Comparison of ENCODE assay signal across 13 cellular contexts in genomic region chr10:103648951-103649532, GRCh38.
DNase-seq lines count a peak whose midpoint lies in the region; ATAC-seq, FAIRE-seq and TF ChIP-seq lines count a peak whose summit lies in the region.
"Had no signal": no experiment of that assay in that cellular context is flagged by ENCODE, and none has a peak within 500 bp of the region (broad histone marks: within the 10 kb centered on the region; RNA-seq: fewer than 3 reads in every experiment).

No MANE protein-coding gene starts in this region.

- H3K9me3 ChIP-seq in ascending aorta (no peaks in the 10 kb centered on the region), ovary (no peaks in the 10 kb centered on the region), PC-9 (ENCODE audit: insufficient read depth, low read depth) (no peaks in the 10 kb centered on the region)

- BruUV-seq in PC-9 (replicated peaks; lab: Mats Ljungman, UMichigan), result no TSS peak

- peaks cover 0 to 8% of the 10 kb centered on the region in 2 donors for H3K36me3 ChIP-seq in ascending aorta
- H3K36me3 ChIP-seq in ovary, result no peaks in the 10 kb centered on the region
- H3K36me3 ChIP-seq in PC-9 (ENCODE audit: low read depth), result no peaks in the 10 kb centered on the region

- H3K27me3 Mint-ChIP-seq in osteocyte (ENCODE audit: unreplicated experiment), result no peaks in the 10 kb centered on the region

- no peak overlapping the region for H3K27ac Mint-ChIP-seq in osteocyte (ENCODE audit: unreplicated experiment)

- H3F3A ChIP-seq in PC-9 (ENCODE audit: insufficient read depth, low read depth), result no peaks in the 10 kb centered on the region

- TF ChIP-seq CTCF in AG09319 (IDR thresholded peaks at IDR 0.05; ENCODE audit: low read depth, low read length) (no peak), ascending aorta (IDR thresholded peaks at IDR 0.05) (no peak), ovary (IDR thresholded peaks at IDR 0.05) (no peak), osteocyte (IDR thresholded peaks at IDR 0.05) (no peak), PC-9 (conservative IDR thresholded peaks at IDR 0.05) (no peak)

- H3K4me1 Mint-ChIP-seq in osteocyte (ENCODE audit: unreplicated experiment), result peaks cover 39% of the 10 kb centered on the region

- H3K4me3 Mint-ChIP-seq in osteocyte (ENCODE audit: unreplicated experiment), result no peak overlapping the region

- peak; percentile 19 for ATAC-seq in Right ventricle myocardium superior (ENCODE audit: poor library complexity)

- no peak for FAIRE-seq in H54 (lab: Jason Lieb, UNC)

- intact Hi-C loops in ascending aorta (cut with DNase I), result no loop called here
- intact Hi-C loops in Right ventricle myocardium superior (cut with DNase I), result no loop called here
- intact Hi-C loops in ovary (cut with DNase I), result no loop called here
- intact Hi-C loops in PC-9 (cut with micrococcal nuclease; ENCODE audit: unreplicated experiment), result no loop called here

- POLR2A ChIA-PET in PC-9 (lab: Charles Lee; ENCODE audit: unreplicated experiment), result no interaction called here
- POLR2A ChIA-PET in HEK293T (lab: Yijun Ruan, JAX), result interaction anchor here (1.3 kb wide), 1 partner anchor 12 kb away, joined by 3 read pairs; no protein-coding TSS in a partner anchor

- H3K27ac ChIP-seq in ascending aorta (peak overlapping the region; percentile 69 to 87), ovary (peak overlapping the region; percentile 46 to 59), PC-9 (no peak overlapping the region)

- CTCF ChIA-PET in PC-9 (lab: Charles Lee) (no interaction called here), HEK293T (lab: Yijun Ruan, JAX) (interaction anchor here (0.9 kb wide), 1 partner anchor 37 kb away, joined by 6 read pairs; no protein-coding TSS in a partner anchor)

- H3K9me2 ChIP-seq in PC-9 (ENCODE audit: insufficient read depth), result no peaks in the 10 kb centered on the region

- no peak for TF ChIP-seq POLR2A in ovary (IDR thresholded peaks at IDR 0.05)
- TF ChIP-seq POLR2A in H54 (IDR thresholded peaks at IDR 0.05; ENCODE audit: low read depth, low read length), result no peak

- 16 to 31% (median 27%) methylated on average over 11 of the region's 11 CpGs for WGBS in ovary, 3 donors

- no peak overlapping the region for H2AFZ ChIP-seq in PC-9

- TF ChIP-seq EP300 in ovary (IDR thresholded peaks at IDR 0.05), result no peak

- H3K4me3 ChIP-seq in ascending aorta, result peak overlapping the region in 1 of 2 donors; percentile 25
- H3K4me3 ChIP-seq in ovary, result no peak overlapping the region
- H3K4me3 ChIP-seq in PC-9, result no peak overlapping the region

- H3K4me1 ChIP-seq in ascending aorta (peaks cover 32 to 88% of the 10 kb centered on the region in 2 donors), ovary (ENCODE audit: insufficient read depth) (peaks cover 58% of the 10 kb centered on the region), PC-9 (replicated peaks; ENCODE audit: insufficient read depth) (no peaks in the 10 kb centered on the region)

- DNase-seq in AG09319 (ENCODE audit: extremely low read depth, low read depth) (peak; percentile 66), ascending aorta (ENCODE audit: low spot score in 2 of 2) (peak in 1 of 2 donors; percentile 91), Right ventricle myocardium superior (peak; percentile 63), ovary (peak; percentile 52 to 73 (median 58)), osteocyte (ENCODE audit: extremely low spot score, unreplicated experiment) (no peak), H54 (ENCODE audit: insufficient read length, low spot score) (no peak), PC-9 (no peak), HEK293T (ENCODE audit: extremely low spot score) (no peak)
- DNase-seq: cerebellar nuclear complex; EL; NCI-H2081; stimulated activated CD4-positive, alpha-beta T cell treated with anti-CD3 and anti-CD28 coated beads, Interleukin-12 subunit alpha, Interleukin-12 subunit beta, amount 100 ng/mL, for 4 hours; stimulated activated CD8-positive, alpha-beta memory T cell treated with anti-CD3 and anti-CD28 coated beads, Interleukin-4, amount 100 ng/mL, for 48 hours had no signal

- H3K9me3 Mint-ChIP-seq in osteocyte (ENCODE audit: unreplicated experiment), result no peaks in the 10 kb centered on the region

- H4K20me1 ChIP-seq in PC-9 (ENCODE audit: insufficient read depth), result no peaks in the 10 kb centered on the region

- H3K4me2 ChIP-seq in PC-9, result no peak overlapping the region

- H3K27me3 ChIP-seq in ascending aorta (no peaks in the 10 kb centered on the region), ovary (no peaks in the 10 kb centered on the region), PC-9 (ENCODE audit: insufficient read depth, low read depth) (no peaks in the 10 kb centered on the region)

- H3K36me3 Mint-ChIP-seq in osteocyte (ENCODE audit: unreplicated experiment), result peaks cover 16% of the 10 kb centered on the region

- no peaks in the 10 kb centered on the region for H3K79me2 ChIP-seq in PC-9 (ENCODE audit: low read depth)

TF ChIP-seq in HEK293T, 16 proteins besides CTCF, POLR2A, EP300 and RAD21:
- TF ChIP-seq LEF1 (IDR thresholded peaks at IDR 0.05; ENCODE audit: borderline replicate concordance), result no peak
- no peak for TF ChIP-seq PKNOX1 (IDR thresholded peaks at IDR 0.05)
- TF ChIP-seq ELF4 (IDR thresholded peaks at IDR 0.05), result no peak
- TF ChIP-seq CTBP1 (IDR thresholded peaks at IDR 0.05; ENCODE audit: borderline replicate concordance), result no peak
- no peak for TF ChIP-seq SUZ12 (IDR thresholded peaks at IDR 0.05)
- TF ChIP-seq ARNT (IDR thresholded peaks at IDR 0.05), result no peak
- no peak for TF ChIP-seq FOXA1 (IDR thresholded peaks at IDR 0.05)
- no peak for TF ChIP-seq FOXM1 (IDR thresholded peaks at IDR 0.05; ENCODE audit: borderline replicate concordance)
- TF ChIP-seq SP1 (IDR thresholded peaks at IDR 0.05), result no peak

Comparison
In these comparisons a context has a peak if more than half of its experiments do, and no peak if none do; other contexts are left out.
1. DNase-seq: peak in AG09319 (single experiment), Right ventricle myocardium superior (single experiment) and ovary (5 of 5); none in osteocyte (single experiment), H54 (single experiment), PC-9 (0 of 2) and HEK293T (single experiment).